Comparison of ENCODE assay signal across 24 cellular contexts in the genomic region with DNA sequence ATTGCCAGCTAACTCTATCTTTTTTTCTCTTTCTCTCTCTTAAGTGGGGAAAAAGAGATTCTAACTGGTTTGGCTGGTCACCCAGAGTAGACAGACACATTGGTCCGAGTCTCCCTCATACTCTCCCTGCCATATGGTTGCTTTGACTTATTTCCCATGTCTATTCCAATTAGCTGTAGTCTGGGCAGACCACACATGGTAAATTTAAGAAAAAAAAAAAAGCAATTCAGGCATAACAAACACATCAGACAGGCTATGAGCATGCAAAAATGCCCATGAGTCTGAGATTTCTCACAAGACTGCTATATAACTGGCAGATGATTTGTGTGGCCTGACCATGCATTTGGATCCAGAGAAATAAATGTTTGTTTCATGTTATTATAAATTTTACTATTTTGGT.
DNase-seq lines count a peak whose midpoint lies in the region; ATAC-seq and TF ChIP-seq lines count a peak whose summit lies in the region.
"Had no signal": no experiment of that assay in that cellular context is flagged by ENCODE, and none has a peak within 500 bp of the region (broad histone marks: within the 10 kb centered on the region; RNA-seq: fewer than 3 reads in every experiment).

No MANE protein-coding gene starts in this region.

- no peaks in the 10 kb centered on the region; the same call in 1 of the 2 replicates for H3K9me3 ChIP-seq in PC-9 (ENCODE audit: insufficient read depth, low read depth)
- H3K9me3 ChIP-seq: BE2C, BLaER1 had no signal

- intact Hi-C loops in PC-9 (cut with micrococcal nuclease; ENCODE audit: unreplicated experiment): no loop called here

- POLR2A ChIA-PET in naive thymus-derived CD8-positive, alpha-beta T cell (lab: Charles Lee): no interaction called here
- POLR2A ChIA-PET in PC-9 (lab: Charles Lee; ENCODE audit: unreplicated experiment): no interaction called here

- no CpG with 5 or more reads among the region's 1 CpG for WGBS in mesendoderm (ENCODE audit: extremely low coverage, insufficient coverage, low lambda C conversion rate)

- H3K27me3 ChIP-seq in GM23338 (ENCODE audit: insufficient read depth) (no peaks in the 10 kb centered on the region), mesendoderm (ENCODE audit: insufficient read depth, low read length, poor library complexity) (no peaks in the 10 kb centered on the region), PC-9 (ENCODE audit: insufficient read depth, low read depth) (no peaks in the 10 kb centered on the region)
- H3K27me3 ChIP-seq: BE2C, BLaER1 had no signal

- H3K27ac ChIP-seq in GM23338 (ENCODE audit: low read depth) (no peak overlapping the region), mesendoderm (ENCODE audit: low read depth, low read length) (no peak overlapping the region), PC-9 (no peak overlapping the region)
- H3K27ac ChIP-seq: BLaER1 had no signal

- H3K4me1 ChIP-seq in GM23338 (ENCODE audit: insufficient read depth): no peaks in the 10 kb centered on the region
- no peaks in the 10 kb centered on the region for H3K4me1 ChIP-seq in mesendoderm (ENCODE audit: control insufficient read depth, low read depth, low read length)
- no peaks in the 10 kb centered on the region for H3K4me1 ChIP-seq in PC-9 (replicated peaks; ENCODE audit: insufficient read depth)
- H3K4me1 ChIP-seq: BE2C, BLaER1 had no signal

- H3F3A ChIP-seq in GM23338 (replicated peaks; ENCODE audit: low read depth) (no peaks in the 10 kb centered on the region), PC-9 (ENCODE audit: insufficient read depth, low read depth) (no peaks in the 10 kb centered on the region)

- H2AK5ac ChIP-seq in mesendoderm (ENCODE audit: low read length): no peak overlapping the region

- no peak overlapping the region; the same call in 1 of the 2 replicates for H3K27ac Mint-ChIP-seq in GM23338
- H3K27ac Mint-ChIP-seq in natural killer cell treated with Interleukin-12 subunit alpha and Interleukin-12 subunit beta and Interleukin-15 and Interleukin-18, amount 100 ng/mL, for 72 hours: no peak overlapping the region
- H3K27ac Mint-ChIP-seq in naive thymus-derived CD8-positive, alpha-beta T cell: no peak overlapping the region
- H3K27ac Mint-ChIP-seq: CD14-positive monocyte; CD4-positive, alpha-beta memory T cell; CD4-positive, CD25-positive, alpha-beta regulatory T cell; CD8-positive, alpha-beta memory T cell had no signal

- no peak for TF ChIP-seq CTCF in GM23338 (conservative IDR thresholded peaks at IDR 0.05; ENCODE audit: low read depth in 2 of 2)
- no peak for TF ChIP-seq CTCF in PC-9 (conservative IDR thresholded peaks at IDR 0.05)

- no peaks in the 10 kb centered on the region; the same call in 2 of the 3 replicates for H3K36me3 Mint-ChIP-seq in GM23338 (ENCODE audit: low read depth)
- no peaks in the 10 kb centered on the region for H3K36me3 Mint-ChIP-seq in natural killer cell treated with Interleukin-12 subunit alpha and Interleukin-12 subunit beta and Interleukin-15 and Interleukin-18, amount 100 ng/mL, for 72 hours
- no peaks in the 10 kb centered on the region for H3K36me3 Mint-ChIP-seq in naive thymus-derived CD8-positive, alpha-beta T cell
- H3K36me3 Mint-ChIP-seq: CD14-positive monocyte; CD4-positive, alpha-beta memory T cell; CD4-positive, CD25-positive, alpha-beta regulatory T cell; CD8-positive, alpha-beta memory T cell had no signal

- no peak overlapping the region for H3K4me3 Mint-ChIP-seq in GM23338
- H3K4me3 Mint-ChIP-seq in natural killer cell treated with Interleukin-12 subunit alpha and Interleukin-12 subunit beta and Interleukin-15 and Interleukin-18, amount 100 ng/mL, for 72 hours: no peak overlapping the region
- no peak overlapping the region for H3K4me3 Mint-ChIP-seq in naive thymus-derived CD8-positive, alpha-beta T cell
- H3K4me3 Mint-ChIP-seq: CD14-positive monocyte; CD4-positive, alpha-beta memory T cell; CD4-positive, CD25-positive, alpha-beta regulatory T cell; CD8-positive, alpha-beta memory T cell had no signal

- H4K20me1 ChIP-seq in GM23338 (replicated peaks; ENCODE audit: insufficient read depth) (no peaks in the 10 kb centered on the region), PC-9 (ENCODE audit: insufficient read depth) (no peaks in the 10 kb centered on the region)
- H4K20me1 ChIP-seq: BLaER1 had no signal

- H3K4me3 ChIP-seq in GM23338 (no peak overlapping the region), mesendoderm (ENCODE audit: low read length) (no peak overlapping the region), PC-9 (no peak overlapping the region)
- H3K4me3 ChIP-seq: BLaER1, GM12878 had no signal

- H4K8ac ChIP-seq in mesendoderm (ENCODE audit: low read depth, low read length): peak overlapping the region; percentile 28

- DNase-seq in GM23338 (ENCODE audit: low spot score) (no peak), SK-N-DZ (ENCODE audit: low spot score) (peak; percentile 95), mesendoderm (no peak), PC-9 (no peak)
- DNase-seq in natural killer cell treated with Interleukin-12 subunit alpha and Interleukin-12 subunit beta and Interleukin-15 and Interleukin-18, amount 100 ng/mL, for 72 hours (ENCODE audit: low spot score): no peak
- DNase-seq in naive thymus-derived CD8-positive, alpha-beta T cell: no peak
- DNase-seq: 8988T; ACHN; BE2C; C1 segment of cervical spinal cord; CD4-positive, alpha-beta memory T cell; CD4-positive, CD25-positive, alpha-beta regulatory T cell; CD8-positive, alpha-beta memory T cell; COR-L47; DMS 273 treated with DMSO at 0.1 percent for 48 hours; DMS153; DMS53; DMS79; DND-41; EL; GDM1 had no signal

- H2BK120ac ChIP-seq in mesendoderm (ENCODE audit: low read depth, low read length): peak overlapping the region; percentile 28

- H3K79me2 ChIP-seq in GM23338 (replicated peaks; ENCODE audit: insufficient read depth) (no peaks in the 10 kb centered on the region), mesendoderm (ENCODE audit: control insufficient read depth, insufficient read depth, low read length) (no peaks in the 10 kb centered on the region), PC-9 (ENCODE audit: low read depth) (no peaks in the 10 kb centered on the region)

- no peak overlapping the region for H3K23ac ChIP-seq in mesendoderm (ENCODE audit: low read length)

- no peak for ATAC-seq in GM23338
- ATAC-seq in natural killer cell treated with Interleukin-12 subunit alpha and Interleukin-12 subunit beta and Interleukin-15 and Interleukin-18, amount 100 ng/mL, for 72 hours: no peak
- ATAC-seq in naive thymus-derived CD8-positive, alpha-beta T cell: no peak
- ATAC-seq: GM12878 had no signal

- H3K18ac ChIP-seq in mesendoderm (ENCODE audit: low read length): peak overlapping the region; percentile 68

- H3K4me2 ChIP-seq in GM23338 (no peak overlapping the region), mesendoderm (ENCODE audit: low read length) (no peak overlapping the region), PC-9 (no peak overlapping the region)
- H3K4me2 ChIP-seq: BLaER1 had no signal

- H3K56ac ChIP-seq in mesendoderm (ENCODE audit: low read length): no peak overlapping the region

- no peak overlapping the region for H2BK15ac ChIP-seq in mesendoderm (replicated peaks; ENCODE audit: low read depth)

- H3K9me3 Mint-ChIP-seq in GM23338: peaks cover 2% of the 10 kb centered on the region; the same call in 2 of the 3 replicates
- H3K9me3 Mint-ChIP-seq in natural killer cell treated with Interleukin-12 subunit alpha and Interleukin-12 subunit beta and Interleukin-15 and Interleukin-18, amount 100 ng/mL, for 72 hours: peaks cover 4% of the 10 kb centered on the region
- H3K9me3 Mint-ChIP-seq in naive thymus-derived CD8-positive, alpha-beta T cell: peaks cover 0 to 3% (median 0%) of the 10 kb centered on the region in 9 donors
- H3K9me3 Mint-ChIP-seq: CD4-positive, alpha-beta memory T cell had no signal

- H2AFZ ChIP-seq in GM23338 (0 out of 2 replicates have a peak overlapping the region, but pooled peaks have one; percentile 15), PC-9 (no peak overlapping the region)

- H3K79me1 ChIP-seq in mesendoderm (ENCODE audit: low read length): no peaks in the 10 kb centered on the region

- no peak overlapping the region for H3K4ac ChIP-seq in mesendoderm (ENCODE audit: low read depth, low read length)

- H4K5ac ChIP-seq in mesendoderm (ENCODE audit: low read length): no peak overlapping the region

- BruUV-seq in PC-9 (replicated peaks; lab: Mats Ljungman, UMichigan): no TSS peak

- H3K9me2 ChIP-seq in GM23338 (ENCODE audit: insufficient read depth) (no peaks in the 10 kb centered on the region), PC-9 (ENCODE audit: insufficient read depth) (no peaks in the 10 kb centered on the region)

- no peak overlapping the region for H2BK5ac ChIP-seq in mesendoderm (ENCODE audit: low read length)

- H3K4me1 Mint-ChIP-seq in GM23338: peaks cover 3% of the 10 kb centered on the region; the same call in 2 of the 3 replicates
- no peaks in the 10 kb centered on the region for H3K4me1 Mint-ChIP-seq in natural killer cell treated with Interleukin-12 subunit alpha and Interleukin-12 subunit beta and Interleukin-15 and Interleukin-18, amount 100 ng/mL, for 72 hours (ENCODE audit: low read depth in 2 of 2)
- H3K4me1 Mint-ChIP-seq in naive thymus-derived CD8-positive, alpha-beta T cell: no peaks in the 10 kb centered on the region
- H3K4me1 Mint-ChIP-seq: CD14-positive monocyte; CD4-positive, alpha-beta memory T cell; CD4-positive, CD25-positive, alpha-beta regulatory T cell; CD8-positive, alpha-beta memory T cell had no signal

- no peak overlapping the region for H3K9ac ChIP-seq in mesendoderm (ENCODE audit: low read length)
- H3K9ac ChIP-seq: BLaER1 had no signal

- H3K36me3 ChIP-seq in GM23338 (ENCODE audit: insufficient read depth) (no peaks in the 10 kb centered on the region), mesendoderm (ENCODE audit: control insufficient read depth, insufficient read depth, low read length) (no peaks in the 10 kb centered on the region), PC-9 (ENCODE audit: low read depth) (no peaks in the 10 kb centered on the region)
- H3K36me3 ChIP-seq: BE2C, BLaER1 had no signal

- H3K27me3 Mint-ChIP-seq in GM23338 (ENCODE audit: insufficient read depth, low read depth, poor library complexity): peaks cover 2% of the 10 kb centered on the region
- H3K27me3 Mint-ChIP-seq in natural killer cell treated with Interleukin-12 subunit alpha and Interleukin-12 subunit beta and Interleukin-15 and Interleukin-18, amount 100 ng/mL, for 72 hours: no peaks in the 10 kb centered on the region
- no peaks in the 10 kb centered on the region for H3K27me3 Mint-ChIP-seq in naive thymus-derived CD8-positive, alpha-beta T cell
- H3K27me3 Mint-ChIP-seq: CD4-positive, alpha-beta memory T cell; CD4-positive, CD25-positive, alpha-beta regulatory T cell; CD8-positive, alpha-beta memory T cell had no signal

- CTCF ChIA-PET in PC-9 (lab: Charles Lee): interaction anchor here (0.5 kb wide), 1 partner anchor 816 kb away, joined by 3 read pairs; no protein-coding TSS in a partner anchor

TF ChIP-seq in GM23338, 12 proteins besides CTCF, POLR2A, EP300 and RAD21:
- no peak for TF ChIP-seq NANOG (IDR thresholded peaks at IDR 0.05; ENCODE audit: borderline replicate concordance)
- TF ChIP-seq ZNF114 (CRISPR knock-in tag; IDR thresholded peaks at IDR 0.05): no peak
